ENCODE assay signal across 10 cellular contexts in the genomic region with DNA sequence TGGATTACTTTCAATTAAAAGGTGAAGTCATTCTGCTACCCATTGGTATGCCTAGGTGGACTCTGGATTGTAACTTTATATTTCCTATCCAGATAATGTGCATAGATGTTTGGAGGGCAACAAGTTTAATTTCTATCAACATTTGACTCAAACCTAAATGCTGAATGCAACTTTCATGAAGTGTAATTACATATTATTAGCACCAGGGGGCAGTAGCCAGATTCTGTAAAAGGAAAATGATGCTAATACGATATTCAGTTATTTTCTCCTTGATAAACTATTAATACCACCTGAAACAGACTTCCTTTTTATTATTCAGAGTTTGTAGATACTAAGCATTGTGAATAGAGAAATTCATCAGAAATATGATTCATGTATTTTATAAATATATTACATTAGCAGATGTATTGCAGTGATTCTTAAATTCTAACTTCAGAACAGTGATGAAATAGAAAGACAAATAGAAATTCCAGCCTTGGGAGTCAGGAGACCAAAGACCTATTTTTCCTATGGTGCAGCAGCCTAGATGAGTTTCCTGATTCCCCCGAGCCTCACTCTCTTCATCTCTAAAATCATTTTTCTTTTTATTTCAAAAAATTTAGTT.
A peak's percentile ranks its signal among the peaks of the same experiment; 100 is the strongest.
DNase-seq lines count a peak whose midpoint lies in the region; ATAC-seq and TF ChIP-seq lines count a peak whose summit lies in the region.
"Had no signal": no experiment of that assay in that cellular context is flagged by ENCODE, and none has a peak within 500 bp of the region (broad histone marks: within the 10 kb centered on the region; RNA-seq: fewer than 3 reads in every experiment).

No MANE protein-coding gene starts in this region.

- no peak for TF ChIP-seq EP300 in esophagus muscularis mucosa (IDR thresholded peaks at IDR 0.05)

- no peak overlapping the region for H3K4me3 Mint-ChIP-seq in stimulated activated naive B cell treated with anti-CD40 and anti-IgM and Interleukin-4, amounts not matched to agents 10 μg/mL and 1 μg/mL and 100 μg/mL, for 72 hours
- H3K4me3 Mint-ChIP-seq: dendritic cell treated with granulocyte-macrophage colony-stimulating factor and Interleukin-4, amounts not matched to agents 40 ng/mL and 50 ng/mL, for 4 days; stimulated activated naive CD8-positive, alpha-beta T cell treated with anti-CD3 and anti-CD28 coated beads, Interleukin-15, Interleukin-2, amounts not matched to agents 100 ng/mL and 50 ng/mL, for 24 hours had no signal

- H3K27ac Mint-ChIP-seq in stimulated activated naive B cell treated with anti-CD40 and anti-IgM and Interleukin-4, amounts not matched to agents 10 μg/mL and 1 μg/mL and 100 μg/mL, for 72 hours = no peak overlapping the region
- H3K27ac Mint-ChIP-seq: dendritic cell treated with granulocyte-macrophage colony-stimulating factor and Interleukin-4, amounts not matched to agents 40 ng/mL and 50 ng/mL, for 4 days; stimulated activated naive CD8-positive, alpha-beta T cell treated with anti-CD3 and anti-CD28 coated beads, Interleukin-15, Interleukin-2, amounts not matched to agents 100 ng/mL and 50 ng/mL, for 24 hours had no signal

- DNase-seq in left ventricle myocardium inferior = no peak
- DNase-seq in cardiac septum (ENCODE audit: low spot score) = no peak
- peak; percentile 9 for DNase-seq in NCI-H82 treated with DMSO at 0.1 percent for 48 hours (lab: John Stamatoyannopoulos, UW; ENCODE audit: unreplicated experiment)
- no peak for DNase-seq in esophagus muscularis mucosa (ENCODE audit: extremely low spot score)
- DNase-seq in retinal pigment epithelial cell (ENCODE audit: low read depth) = no peak
- no peak for DNase-seq in T-helper 9 cell
- no peak for DNase-seq in stimulated activated naive B cell treated with anti-CD40 and anti-IgM and Interleukin-4, amounts not matched to agents 10 μg/mL and 1 μg/mL and 100 μg/mL, for 72 hours

- H3K27me3 ChIP-seq in left ventricle myocardium inferior (ENCODE audit: low read depth) = no peaks in the 10 kb centered on the region
- H3K27me3 ChIP-seq in esophagus muscularis mucosa = no peaks in the 10 kb centered on the region

- no peak for ATAC-seq in HG03159 (IDR thresholded peaks at IDR 0.05; ENCODE audit: unreplicated experiment)
- no peak for ATAC-seq in stimulated activated naive B cell treated with anti-CD40 and anti-IgM and Interleukin-4, amounts not matched to agents 10 μg/mL and 1 μg/mL and 100 μg/mL, for 72 hours (replicated peaks)

- H3K9me3 Mint-ChIP-seq in stimulated activated naive B cell treated with anti-CD40 and anti-IgM and Interleukin-4, amounts not matched to agents 10 μg/mL and 1 μg/mL and 100 μg/mL, for 72 hours = peaks cover 5% of the 10 kb centered on the region in 2 donors
- H3K9me3 Mint-ChIP-seq: dendritic cell treated with granulocyte-macrophage colony-stimulating factor and Interleukin-4, amounts not matched to agents 40 ng/mL and 50 ng/mL, for 4 days had no signal

- H3K36me3 ChIP-seq in left ventricle myocardium inferior = no peaks in the 10 kb centered on the region
- no peaks in the 10 kb centered on the region for H3K36me3 ChIP-seq in esophagus muscularis mucosa

- H3K4me3 ChIP-seq in left ventricle myocardium inferior = no peak overlapping the region
- H3K4me3 ChIP-seq in esophagus muscularis mucosa = no peak overlapping the region
- H3K4me3 ChIP-seq in retinal pigment epithelial cell (ENCODE audit: low read length) = no peak overlapping the region

- H3K27ac ChIP-seq in left ventricle myocardium inferior (replicated peaks) (no peak overlapping the region), esophagus muscularis mucosa (replicated peaks in 1 of 4) (no peak overlapping the region)

- H3K4me1 ChIP-seq in left ventricle myocardium inferior = no peaks in the 10 kb centered on the region
- H3K4me1 ChIP-seq in esophagus muscularis mucosa = no peaks in the 10 kb centered on the region

- peaks cover 0 to 4% of the 10 kb centered on the region in 2 donors for H3K36me3 Mint-ChIP-seq in stimulated activated naive B cell treated with anti-CD40 and anti-IgM and Interleukin-4, amounts not matched to agents 10 μg/mL and 1 μg/mL and 100 μg/mL, for 72 hours

- peaks cover 5 to 9% of the 10 kb centered on the region in 2 donors for H3K27me3 Mint-ChIP-seq in stimulated activated naive B cell treated with anti-CD40 and anti-IgM and Interleukin-4, amounts not matched to agents 10 μg/mL and 1 μg/mL and 100 μg/mL, for 72 hours
- H3K27me3 Mint-ChIP-seq: dendritic cell treated with granulocyte-macrophage colony-stimulating factor and Interleukin-4, amounts not matched to agents 40 ng/mL and 50 ng/mL, for 4 days had no signal

- TF ChIP-seq CTCF in left ventricle myocardium inferior (IDR thresholded peaks at IDR 0.05; ENCODE audit: borderline replicate concordance) (peak; percentile 84), esophagus muscularis mucosa (IDR thresholded peaks at IDR 0.05) (peak; percentile 58 to 80 (median 78)), retinal pigment epithelial cell (conservative IDR thresholded peaks at IDR 0.05; ENCODE audit: low read depth, low read length) (peak; percentile 59)

- H3K4me1 Mint-ChIP-seq in stimulated activated naive B cell treated with anti-CD40 and anti-IgM and Interleukin-4, amounts not matched to agents 10 μg/mL and 1 μg/mL and 100 μg/mL, for 72 hours = peaks cover 0 to 2% of the 10 kb centered on the region in 2 donors

- 36% methylated on average over 2 of the region's 2 CpGs for WGBS in esophagus muscularis mucosa

- H3K9me3 ChIP-seq in left ventricle myocardium inferior (replicated peaks) (peaks cover 9% of the 10 kb centered on the region), esophagus muscularis mucosa (no peaks in the 10 kb centered on the region)

- intact Hi-C loops in left ventricle myocardium inferior (cut with micrococcal nuclease) (loop anchor here (5.0 kb wide), 1 partner anchor 233 kb away; no protein-coding TSS in a partner anchor), cardiac septum (cut with DNase I) (loop anchor here (2.0 kb wide), 1 partner anchor 230 kb away; no protein-coding TSS in a partner anchor), esophagus muscularis mucosa (cut with DNase I) (no loop called here)

- no peak for TF ChIP-seq POLR2A in esophagus muscularis mucosa (IDR thresholded peaks at IDR 0.05; ENCODE audit: low read depth)
